ENCODE assay signal across 20 cellular contexts in the genomic region with DNA sequence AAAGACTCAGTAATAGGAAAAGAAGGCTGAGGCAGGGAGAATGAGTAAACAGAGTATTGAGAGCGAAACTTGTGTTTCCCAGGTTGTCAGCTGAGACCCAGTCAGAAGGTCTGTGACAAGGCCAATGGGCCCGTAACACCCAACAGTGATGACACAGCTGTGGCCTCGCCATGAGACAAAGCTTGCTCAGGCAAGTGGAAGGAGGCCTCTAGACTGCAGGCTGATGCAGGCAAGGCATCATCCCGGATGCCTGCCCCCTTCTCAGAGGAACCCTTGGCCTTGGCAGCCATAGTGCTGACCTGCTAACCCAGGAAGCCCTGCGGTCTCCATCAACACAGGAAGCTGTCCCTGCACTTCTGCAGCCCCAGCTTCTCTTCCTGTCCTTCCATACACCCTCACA. TPM values are rescaled to one million over a fixed set of nuclear protein-coding genes. Genes with fewer than 3 reads are reported as not detected.
DNase-seq lines count a peak whose midpoint lies in the region; ATAC-seq, FAIRE-seq and TF ChIP-seq lines count a peak whose summit lies in the region.
"Had no signal": no experiment of that assay in that cellular context is flagged by ENCODE, and none has a peak within 500 bp of the region (broad histone marks: within the 10 kb centered on the region; RNA-seq: fewer than 3 reads in every experiment).

No MANE protein-coding gene starts in this region.

- no peak overlapping the region for H3K27ac ChIP-seq in coronary artery
- H3K27ac ChIP-seq: BLaER1, breast epithelium, lower lobe of right lung, right lobe of liver, vagina had no signal

- ATAC-seq in GM18868 (IDR thresholded peaks at IDR 0.05; ENCODE audit: unreplicated experiment) (peak; percentile 62), HG03095 (IDR thresholded peaks at IDR 0.05; ENCODE audit: unreplicated experiment) (peak; percentile 62)
- ATAC-seq: lower lobe of right lung; right lobe of liver; stimulated activated memory B cell treated with anti-CD40 and anti-IgM and Interleukin-4, amounts not matched to agents 10 μg/mL and 1 μg/mL and 100 μg/mL, for 72 hours; WTC11 had no signal

- DNase-seq in GM12891 (ENCODE audit: insufficient read length, low spot score) (no peak), coronary artery (ENCODE audit: low spot score) (peak; percentile 56), NOMO-1 treated with dmso at 0.1 percent for 144 hours (lab: John Stamatoyannopoulos, UW; ENCODE audit: unreplicated experiment) (no peak), DMS153 (lab: John Stamatoyannopoulos, UW) (no peak), activated gamma-delta T cell (lab: John Stamatoyannopoulos, UW) (no peak)
- DNase-seq: DMS53; IMR-90; lower lobe of right lung; NCI-H1105 treated with DMSO at 0.1 percent for 48 hours; NCI-H345; stimulated activated CD4-positive, alpha-beta T cell treated with anti-CD3 and anti-CD28 coated beads, Interleukin-4, amount 100 ng/mL, for 1 hour had no signal

- no peak for TF ChIP-seq POLR2A in GM12891 (IDR thresholded peaks at IDR 0.05; ENCODE audit: low read depth, low read length)

- peak; percentile 69 for FAIRE-seq in GM12891 (lab: Jason Lieb, UNC)
- FAIRE-seq: GM19239 had no signal

- no peak overlapping the region for H3K4me3 ChIP-seq in coronary artery
- H3K4me3 ChIP-seq: BLaER1, breast epithelium, lower lobe of right lung, right lobe of liver, vagina had no signal

- no peak for TF ChIP-seq CTCF in coronary artery (IDR thresholded peaks at IDR 0.05)

TF ChIP-seq in GM12891, 5 proteins besides CTCF, POLR2A, EP300 and RAD21:
- TF ChIP-seq POLR2AphosphoS5 (IDR thresholded peaks at IDR 0.05; ENCODE audit: low read depth, low read length) (no peak), SPI1 (IDR thresholded peaks at IDR 0.05; ENCODE audit: low read depth, low read length) (no peak), PAX5 (IDR thresholded peaks at IDR 0.05; ENCODE audit: insufficient read depth, low read length, severe bottlenecking) (no peak), TAF1 (IDR thresholded peaks at IDR 0.05; ENCODE audit: low read depth, low read length) (no peak), POU2F2 (IDR thresholded peaks at IDR 0.05; ENCODE audit: low read depth, low read length) (no peak)

RNA-seq across cellular contexts. Expression of a gene that starts 15.4 kb away (rescaled TPM):
- 0.17 TPM for polyA plus RNA-seq in GM12891 (2012; ENCODE audit: low read depth, missing spikeins)
